8 cellular contexts compared by ENCODE assay signal in the genomic region with DNA sequence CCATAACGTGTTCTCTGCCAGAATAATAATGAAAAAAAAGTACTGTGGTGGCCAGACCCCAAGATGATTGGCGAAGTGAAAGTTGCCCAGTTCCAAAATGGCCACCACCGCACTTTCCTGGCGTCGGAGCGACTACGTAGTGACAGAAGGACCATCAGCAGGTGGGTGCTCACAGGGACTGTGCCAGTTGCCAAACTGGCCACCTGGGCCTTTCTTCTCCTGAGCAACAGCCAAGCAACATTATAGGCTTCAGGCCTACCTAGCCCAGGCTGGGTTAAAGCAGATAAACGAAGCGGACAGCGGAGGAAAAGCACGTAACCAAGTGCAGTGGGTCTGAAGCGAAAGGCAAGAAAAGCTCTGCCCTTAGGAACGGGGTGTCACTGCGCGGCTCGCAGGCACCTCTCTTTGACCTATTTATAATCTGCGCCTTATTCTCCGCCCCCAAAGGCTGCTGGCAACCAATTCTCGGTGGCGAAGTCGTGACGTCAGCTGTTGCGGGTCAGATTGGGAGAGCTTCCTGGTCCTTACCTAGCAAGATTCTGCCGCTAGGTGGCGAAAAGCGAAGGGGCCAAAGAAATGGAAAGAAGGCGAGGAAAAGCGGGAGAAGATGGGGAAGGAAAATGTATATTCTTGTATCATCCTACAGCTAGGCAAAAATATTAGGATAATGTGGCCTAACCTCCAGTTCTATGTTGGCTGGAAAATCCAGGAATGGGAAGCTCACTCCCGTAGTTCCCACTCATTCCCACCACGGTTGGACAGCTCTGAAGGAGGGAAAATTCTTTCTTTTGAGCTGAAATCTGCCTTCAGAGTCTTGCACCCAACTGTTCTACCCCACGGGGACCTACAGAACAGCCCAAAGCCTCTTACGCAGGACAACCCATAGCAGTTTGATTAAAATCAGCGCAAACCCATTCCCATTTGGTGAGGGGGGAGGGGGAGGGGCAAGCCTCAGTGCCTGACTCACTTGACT. TPM values are rescaled to one million over a fixed set of nuclear protein-coding genes. Genes with fewer than 3 reads are reported as not detected.
DNase-seq lines count a peak whose midpoint lies in the region; ATAC-seq and TF ChIP-seq lines count a peak whose summit lies in the region.

No MANE protein-coding gene starts in this region.

- DNase-seq in CD4-positive, alpha-beta T cell, result peak; percentile 94 to 99 (median 98)
- DNase-seq in NCI-H774 (lab: John Stamatoyannopoulos, UW) (peak; percentile 96), ecto neural progenitor cell (ENCODE audit: low spot score) (peak; percentile 97), lower lobe of right lung (peak; percentile 98)
- peak; percentile 98 for DNase-seq in activated CD4-positive, alpha-beta memory T cell treated with anti-CD3 and anti-CD28 coated beads for 36 hours
- peak; percentile 94 to 99 (median 98) for DNase-seq in stimulated activated CD4-positive, alpha-beta T cell treated with anti-CD3 and anti-CD28 coated beads, TNF-alpha, amount 100 ng/mL, for 24 hours (ENCODE audit: low read depth in 3 of 3)

- peaks cover 16% of the 10 kb centered on the region for H3K4me1 Mint-ChIP-seq in CD4-positive, alpha-beta T cell (ENCODE audit: low read depth)
- H3K4me1 Mint-ChIP-seq in activated CD4-positive, alpha-beta memory T cell treated with anti-CD3 and anti-CD28 coated beads for 36 hours (ENCODE audit: low read depth), result peaks cover 6% of the 10 kb centered on the region

- no peaks in the 10 kb centered on the region for H3K9me3 ChIP-seq in CD4-positive, alpha-beta T cell (ENCODE audit: control insufficient read depth, low read length)
- H3K9me3 ChIP-seq in lower lobe of right lung, result no peaks in the 10 kb centered on the region

- H3K4me3 Mint-ChIP-seq in CD4-positive, alpha-beta T cell, result peak overlapping the region; percentile 92
- H3K4me3 Mint-ChIP-seq in activated CD4-positive, alpha-beta memory T cell treated with anti-CD3 and anti-CD28 coated beads for 36 hours, result peak overlapping the region; percentile 97

- peak; percentile 93 for ATAC-seq in CD4-positive, alpha-beta T cell (ENCODE audit: poor library complexity)
- ATAC-seq in GM19397 (IDR thresholded peaks at IDR 0.05; ENCODE audit: unreplicated experiment) (peak; percentile 95), HG03571 (IDR thresholded peaks at IDR 0.05; ENCODE audit: unreplicated experiment) (peak; percentile 97), lower lobe of right lung (peak; percentile 97 to 98)

- H3K4me1 ChIP-seq in lower lobe of right lung, result peaks cover 5% of the 10 kb centered on the region

- H3K36me3 Mint-ChIP-seq in CD4-positive, alpha-beta T cell (ENCODE audit: low read depth), result no peaks in the 10 kb centered on the region
- H3K36me3 Mint-ChIP-seq in activated CD4-positive, alpha-beta memory T cell treated with anti-CD3 and anti-CD28 coated beads for 36 hours, result no peaks in the 10 kb centered on the region

- POLR2A ChIA-PET in CD4-positive, alpha-beta T cell (lab: Charles Lee), result interaction anchor here (0.6 to 2.9 kb wide), 20 partner anchors 9 to 1622 kb away, joined by 3 to 60 read pairs (median 4); a partner anchor contains a TSS
- POLR2A ChIA-PET in activated CD4-positive, alpha-beta memory T cell treated with anti-CD3 and anti-CD28 coated beads for 36 hours (lab: Charles Lee), result interaction anchor here (0.9 to 1.7 kb wide), 5 partner anchors 9 to 726 kb away, joined by 3 to 5 read pairs (median 4); a partner anchor contains a TSS

- CTCF ChIA-PET in CD4-positive, alpha-beta T cell (lab: Charles Lee), result interaction anchor here (0.7 to 2.8 kb wide), 20 partner anchors 10 to 454 kb away, joined by 3 to 45 read pairs (median 5); a partner anchor contains a TSS
- CTCF ChIA-PET in activated CD4-positive, alpha-beta memory T cell treated with anti-CD3 and anti-CD28 coated beads for 36 hours (lab: Charles Lee), result interaction anchor here (0.7 to 6.6 kb wide), 43 partner anchors 8 to 727 kb away, joined by 3 to 150 read pairs (median 4); a partner anchor contains a TSS

- H3K27me3 ChIP-seq in CD4-positive, alpha-beta T cell (ENCODE audit: control insufficient read depth, insufficient read depth, low read length), result no peaks in the 10 kb centered on the region
- peaks cover 11% of the 10 kb centered on the region for H3K27me3 ChIP-seq in lower lobe of right lung (ENCODE audit: low read depth)

- peak overlapping the region; percentile 85 for H3K27ac ChIP-seq in CD4-positive, alpha-beta T cell (ENCODE audit: low read depth, low read length)
- peak overlapping the region; percentile 96 for H3K27ac ChIP-seq in lower lobe of right lung

- H3K36me3 ChIP-seq in lower lobe of right lung, result no peaks in the 10 kb centered on the region

- no peaks in the 10 kb centered on the region for H3K9me3 Mint-ChIP-seq in CD4-positive, alpha-beta T cell
- no peaks in the 10 kb centered on the region for H3K9me3 Mint-ChIP-seq in activated CD4-positive, alpha-beta memory T cell treated with anti-CD3 and anti-CD28 coated beads for 36 hours

- peak overlapping the region; percentile 99 for H3K27ac Mint-ChIP-seq in CD4-positive, alpha-beta T cell
- H3K27ac Mint-ChIP-seq in activated CD4-positive, alpha-beta memory T cell treated with anti-CD3 and anti-CD28 coated beads for 36 hours, result peak overlapping the region; percentile 98

- TF ChIP-seq CTCF in CD4-positive, alpha-beta T cell (IDR thresholded peaks at IDR 0.05), result peak; percentile 98
- TF ChIP-seq CTCF in lower lobe of right lung (IDR thresholded peaks at IDR 0.05), result peak; percentile 90

- intact Hi-C loops in CD4-positive, alpha-beta T cell (cut with DNase I, micrococcal nuclease), result loop anchor here (1.0 to 5.0 kb wide), 4 partner anchors 22 to 102 kb away; a partner anchor contains a TSS
- intact Hi-C loops in activated CD4-positive, alpha-beta memory T cell treated with anti-CD3 and anti-CD28 coated beads for 36 hours (cut with micrococcal nuclease), result loop anchor here (1.0 to 5.0 kb wide), 3 partner anchors 9 to 57 kb away; a partner anchor contains a TSS
- intact Hi-C loops in lower lobe of right lung (cut with DNase I), result no loop called here

- no peaks in the 10 kb centered on the region for H3K27me3 Mint-ChIP-seq in CD4-positive, alpha-beta T cell
- no peaks in the 10 kb centered on the region for H3K27me3 Mint-ChIP-seq in activated CD4-positive, alpha-beta memory T cell treated with anti-CD3 and anti-CD28 coated beads for 36 hours

- peak overlapping the region; percentile 62 for H3K4me3 ChIP-seq in lower lobe of right lung

RNA-seq across cellular contexts. Expression of a gene that starts 6.9 kb away (rescaled TPM):
- total RNA-seq in CD4-positive, alpha-beta T cell, result not detected
- total RNA-seq in activated CD4-positive, alpha-beta memory T cell treated with anti-CD3 and anti-CD28 coated beads for 36 hours, result not detected
- not detected for total RNA-seq in lower lobe of right lung

RNA-seq across cellular contexts. Expression of a gene that starts 17.0 kb away (rescaled TPM):
- 10 to 100 TPM; 78.4 to 79.9 TPM for total RNA-seq in CD4-positive, alpha-beta T cell
- total RNA-seq in activated CD4-positive, alpha-beta memory T cell treated with anti-CD3 and anti-CD28 coated beads for 36 hours, result 10 to 100 TPM; 21.1 to 23.5 TPM
- total RNA-seq in lower lobe of right lung, result 38.5 TPM

RNA-seq across cellular contexts. Expression of a gene that starts 31.0 kb away (rescaled TPM):
- not detected for total RNA-seq in CD4-positive, alpha-beta T cell
- total RNA-seq in activated CD4-positive, alpha-beta memory T cell treated with anti-CD3 and anti-CD28 coated beads for 36 hours, result not detected
- total RNA-seq in lower lobe of right lung, result not detected

Comparison
In these comparisons a context has a peak if more than half of its experiments do, and no peak if none do; other contexts are left out.
1. Peak in every context shown above with its lines: DNase-seq, ATAC-seq, H3K4me3 ChIP-seq and H3K27ac ChIP-seq.